1 cellular context compared by ENCODE assay signal in the genomic region with DNA sequence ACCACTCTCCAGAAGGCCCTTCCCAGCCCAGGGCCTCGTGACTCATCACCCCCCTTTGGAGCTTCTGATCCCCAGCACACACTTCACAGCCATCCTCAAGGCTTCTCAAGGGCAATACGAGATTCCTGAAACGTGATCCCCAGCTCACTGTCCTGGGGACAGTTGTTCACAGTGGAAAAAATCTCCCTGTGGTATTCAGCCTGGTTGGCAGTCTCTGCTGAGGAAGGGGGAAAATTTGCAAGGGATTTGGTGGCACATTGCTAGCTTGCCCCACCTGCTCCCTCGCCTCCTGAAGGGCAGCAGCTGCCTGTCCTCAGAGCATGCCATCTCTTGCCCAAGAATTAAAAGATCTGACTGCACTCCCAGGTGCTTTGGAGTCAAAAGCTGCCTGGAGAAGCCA.
TF ChIP-seq lines count a peak whose summit lies in the region.

No MANE protein-coding gene starts in this region.

TF ChIP-seq in WTC11, 78 proteins besides CTCF, POLR2A, EP300 and RAD21 (continued from another document):
- TF ChIP-seq, protein P1, sequence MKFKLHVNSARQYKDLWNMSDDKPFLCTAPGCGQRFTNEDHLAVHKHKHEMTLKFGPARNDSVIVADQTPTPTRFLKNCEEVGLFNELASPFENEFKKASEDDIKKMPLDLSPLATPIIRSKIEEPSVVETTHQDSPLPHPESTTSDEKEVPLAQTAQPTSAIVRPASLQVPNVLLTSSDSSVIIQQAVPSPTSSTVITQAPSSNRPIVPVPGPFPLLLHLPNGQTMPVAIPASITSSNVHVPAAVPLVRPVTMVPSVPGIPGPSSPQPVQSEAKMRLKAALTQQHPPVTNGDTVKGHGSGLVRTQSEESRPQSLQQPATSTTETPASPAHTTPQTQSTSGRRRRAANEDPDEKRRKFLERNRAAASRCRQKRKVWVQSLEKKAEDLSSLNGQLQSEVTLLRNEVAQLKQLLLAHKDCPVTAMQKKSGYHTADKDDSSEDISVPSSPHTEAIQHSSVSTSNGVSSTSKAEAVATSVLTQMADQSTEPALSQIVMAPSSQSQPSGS (CRISPR knock-in tag; IDR thresholded peaks at IDR 0.05; ENCODE audit: borderline replicate concordance, low read depth), result no peak
- TF ChIP-seq, protein P2, sequence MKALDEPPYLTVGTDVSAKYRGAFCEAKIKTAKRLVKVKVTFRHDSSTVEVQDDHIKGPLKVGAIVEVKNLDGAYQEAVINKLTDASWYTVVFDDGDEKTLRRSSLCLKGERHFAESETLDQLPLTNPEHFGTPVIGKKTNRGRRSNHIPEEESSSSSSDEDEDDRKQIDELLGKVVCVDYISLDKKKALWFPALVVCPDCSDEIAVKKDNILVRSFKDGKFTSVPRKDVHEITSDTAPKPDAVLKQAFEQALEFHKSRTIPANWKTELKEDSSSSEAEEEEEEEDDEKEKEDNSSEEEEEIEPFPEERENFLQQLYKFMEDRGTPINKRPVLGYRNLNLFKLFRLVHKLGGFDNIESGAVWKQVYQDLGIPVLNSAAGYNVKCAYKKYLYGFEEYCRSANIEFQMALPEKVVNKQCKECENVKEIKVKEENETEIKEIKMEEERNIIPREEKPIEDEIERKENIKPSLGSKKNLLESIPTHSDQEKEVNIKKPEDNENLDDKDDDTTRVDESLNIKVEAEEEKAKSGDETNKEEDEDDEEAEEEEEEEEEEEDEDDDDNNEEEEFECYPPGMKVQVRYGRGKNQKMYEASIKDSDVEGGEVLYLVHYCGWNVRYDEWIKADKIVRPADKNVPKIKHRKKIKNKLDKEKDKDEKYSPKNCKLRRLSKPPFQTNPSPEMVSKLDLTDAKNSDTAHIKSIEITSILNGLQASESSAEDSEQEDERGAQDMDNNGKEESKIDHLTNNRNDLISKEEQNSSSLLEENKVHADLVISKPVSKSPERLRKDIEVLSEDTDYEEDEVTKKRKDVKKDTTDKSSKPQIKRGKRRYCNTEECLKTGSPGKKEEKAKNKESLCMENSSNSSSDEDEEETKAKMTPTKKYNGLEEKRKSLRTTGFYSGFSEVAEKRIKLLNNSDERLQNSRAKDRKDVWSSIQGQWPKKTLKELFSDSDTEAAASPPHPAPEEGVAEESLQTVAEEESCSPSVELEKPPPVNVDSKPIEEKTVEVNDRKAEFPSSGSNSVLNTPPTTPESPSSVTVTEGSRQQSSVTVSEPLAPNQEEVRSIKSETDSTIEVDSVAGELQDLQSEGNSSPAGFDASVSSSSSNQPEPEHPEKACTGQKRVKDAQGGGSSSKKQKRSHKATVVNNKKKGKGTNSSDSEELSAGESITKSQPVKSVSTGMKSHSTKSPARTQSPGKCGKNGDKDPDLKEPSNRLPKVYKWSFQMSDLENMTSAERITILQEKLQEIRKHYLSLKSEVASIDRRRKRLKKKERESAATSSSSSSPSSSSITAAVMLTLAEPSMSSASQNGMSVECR (CRISPR knock-in tag; IDR thresholded peaks at IDR 0.05; ENCODE audit: borderline replicate concordance), result no peak
- TF ChIP-seq GABPB1 (CRISPR knock-in tag; IDR thresholded peaks at IDR 0.05), result no peak
- TF ChIP-seq SP1 (CRISPR knock-in tag; conservative IDR thresholded peaks at IDR 0.05), result no peak
- TF ChIP-seq ZNF423 (CRISPR knock-in tag; IDR thresholded peaks at IDR 0.05), result no peak
- TF ChIP-seq ZNF416 (CRISPR knock-in tag; IDR thresholded peaks at IDR 0.05), result no peak
- TF ChIP-seq ZNF317 (CRISPR knock-in tag; IDR thresholded peaks at IDR 0.05; ENCODE audit: borderline replicate concordance, low read depth), result no peak
- no peak for TF ChIP-seq ZNF138 (CRISPR knock-in tag; conservative IDR thresholded peaks at IDR 0.05)
- TF ChIP-seq, protein P3, sequence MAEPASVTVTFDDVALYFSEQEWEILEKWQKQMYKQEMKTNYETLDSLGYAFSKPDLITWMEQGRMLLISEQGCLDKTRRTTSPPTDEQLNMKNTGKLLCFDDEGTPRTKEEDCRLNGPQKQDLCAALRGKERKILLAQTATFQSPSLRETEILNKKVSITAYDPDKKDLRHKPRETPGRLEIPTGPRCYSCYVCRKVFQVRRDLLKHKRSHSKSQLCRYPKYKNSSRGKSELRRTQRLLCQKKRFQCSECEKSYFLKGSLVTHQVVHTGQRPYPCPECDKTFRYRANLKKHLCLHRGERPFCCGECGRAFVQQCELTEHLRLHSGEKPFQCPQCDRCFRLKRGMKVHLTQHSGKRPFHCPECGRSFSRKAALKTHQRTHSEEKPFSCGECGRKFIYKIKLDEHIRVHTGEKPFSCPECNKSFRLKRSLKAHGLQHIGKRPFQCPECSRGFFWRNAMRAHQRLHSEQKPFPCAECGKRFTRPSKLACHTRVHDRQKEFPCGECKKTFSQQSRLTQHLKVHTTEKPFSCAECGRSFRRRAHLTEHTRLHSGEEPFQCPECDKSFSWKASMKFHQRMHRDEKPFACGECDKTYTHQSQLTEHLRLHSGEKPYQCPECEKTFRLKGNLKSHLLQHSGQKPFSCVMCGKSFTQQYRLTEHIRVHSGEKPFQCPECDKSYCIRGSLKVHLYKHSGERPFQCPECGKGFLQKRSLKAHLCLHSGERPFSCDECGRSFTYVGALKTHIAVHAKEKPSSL (CRISPR knock-in tag; conservative IDR thresholded peaks at IDR 0.05), result no peak
- no peak for TF ChIP-seq GRHL2 (CRISPR knock-in tag; IDR thresholded peaks at IDR 0.05; ENCODE audit: insufficient replicate concordance, severe bottlenecking)
- no peak for TF ChIP-seq PRRX2 (CRISPR knock-in tag; IDR thresholded peaks at IDR 0.05)
- TF ChIP-seq IRF2 (CRISPR knock-in tag; IDR thresholded peaks at IDR 0.05; ENCODE audit: borderline replicate concordance, low read depth), result no peak
- TF ChIP-seq CBFB (CRISPR knock-in tag; IDR thresholded peaks at IDR 0.05; ENCODE audit: low read depth), result no peak
TF ChIP-seq in WTC11: peak in this region for 0.
